In genomic region chr9:120783611-120784047, GRCh38 we compare ENCODE assay signal across 2 cellular contexts.
TF ChIP-seq lines count a peak whose summit lies in the region.

No MANE protein-coding gene starts in this region.

TF ChIP-seq in A549, 52 proteins besides CTCF, POLR2A, EP300 and RAD21 (continued from another document):
- no peak for TF ChIP-seq HMGXB4 (CRISPR knock-in tag; IDR thresholded peaks at IDR 0.05; ENCODE audit: borderline replicate concordance)
- TF ChIP-seq FOSL2 (IDR thresholded peaks at IDR 0.05) = no peak
- peak; percentile 52 for TF ChIP-seq FOSL2 (CRISPR knock-in tag; IDR thresholded peaks at IDR 0.05)
- TF ChIP-seq SMC3 (IDR thresholded peaks at IDR 0.05) = no peak
- no peak for TF ChIP-seq HES2 (IDR thresholded peaks at IDR 0.05)
- no peak for TF ChIP-seq ZFP36 (IDR thresholded peaks at IDR 0.05; ENCODE audit: borderline replicate concordance, partially characterized antibody)
- TF ChIP-seq GATA3 (IDR thresholded peaks at IDR 0.05; ENCODE audit: borderline replicate concordance) = peak; percentile 45; the same call in 1 of the 2 replicates
- TF ChIP-seq TP53 (CRISPR knock-in tag; IDR thresholded peaks at IDR 0.05) = no peak
- TF ChIP-seq JUN (IDR thresholded peaks at IDR 0.05) = no peak
- no peak for TF ChIP-seq ZNF302 (CRISPR knock-in tag; IDR thresholded peaks at IDR 0.05)

TF ChIP-seq in HEK293, 187 proteins besides CTCF, POLR2A, EP300 and RAD21 (continued from another document):
- TF ChIP-seq, protein P1, sequence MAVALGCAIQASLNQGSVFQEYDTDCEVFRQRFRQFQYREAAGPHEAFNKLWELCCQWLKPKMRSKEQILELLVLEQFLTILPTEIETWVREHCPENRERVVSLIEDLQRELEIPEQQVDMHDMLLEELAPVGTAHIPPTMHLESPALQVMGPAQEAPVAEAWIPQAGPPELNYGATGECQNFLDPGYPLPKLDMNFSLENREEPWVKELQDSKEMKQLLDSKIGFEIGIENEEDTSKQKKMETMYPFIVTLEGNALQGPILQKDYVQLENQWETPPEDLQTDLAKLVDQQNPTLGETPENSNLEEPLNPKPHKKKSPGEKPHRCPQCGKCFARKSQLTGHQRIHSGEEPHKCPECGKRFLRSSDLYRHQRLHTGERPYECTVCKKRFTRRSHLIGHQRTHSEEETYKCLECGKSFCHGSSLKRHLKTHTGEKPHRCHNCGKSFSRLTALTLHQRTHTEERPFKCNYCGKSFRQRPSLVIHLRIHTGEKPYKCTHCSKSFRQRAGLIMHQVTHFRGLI (tag by site-specific recombination; IDR thresholded peaks at IDR 0.05) = no peak
